14 cellular contexts compared by ENCODE assay signal in the genomic region with DNA sequence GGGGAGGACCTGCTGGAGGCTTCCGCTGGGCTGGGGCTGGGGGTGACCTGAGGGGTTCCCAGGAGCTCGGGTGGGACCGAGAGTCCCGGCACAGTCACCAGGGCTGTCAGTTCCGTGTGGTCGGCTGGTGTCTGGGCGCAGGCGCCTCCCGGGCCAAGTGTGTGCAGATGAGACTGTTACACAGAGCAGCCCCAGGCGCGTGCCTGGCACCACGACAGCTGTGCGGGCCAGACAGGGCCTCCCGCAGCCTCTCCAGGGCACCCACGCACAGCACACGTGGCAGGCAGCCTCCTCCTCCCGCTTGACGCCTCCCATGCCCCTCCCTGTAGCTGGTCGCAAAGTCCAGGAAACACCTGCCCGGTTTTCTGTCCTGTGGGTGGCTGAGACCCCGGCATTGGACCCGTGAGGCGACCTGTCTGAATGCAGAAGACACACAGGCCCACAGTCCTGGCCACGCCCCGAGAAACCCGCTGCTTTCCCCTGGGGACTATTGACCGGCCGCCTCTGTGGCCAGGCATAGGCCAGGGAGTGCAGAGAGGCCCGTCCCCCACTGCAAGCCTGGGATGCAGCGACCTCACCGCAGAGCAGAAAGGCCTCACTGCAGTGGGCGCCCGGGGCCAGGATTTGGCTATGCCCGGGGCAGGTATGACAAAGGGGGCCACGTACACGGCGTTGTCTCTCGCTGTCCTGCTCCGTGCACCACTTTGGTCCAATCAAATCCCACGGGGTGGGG. TPM values are rescaled to one million over a fixed set of nuclear protein-coding genes. Genes with fewer than 3 reads are reported as not detected.
DNase-seq lines count a peak whose midpoint lies in the region; ATAC-seq, FAIRE-seq and TF ChIP-seq lines count a peak whose summit lies in the region.
"Had no signal": no experiment of that assay in that cellular context is flagged by ENCODE, and none has a peak within 500 bp of the region (broad histone marks: within the 10 kb centered on the region; RNA-seq: fewer than 3 reads in every experiment).

No MANE protein-coding gene starts in this region.

- H3K4ac ChIP-seq in mesendoderm (ENCODE audit: low read depth, low read length), result no peak overlapping the region

- in situ Hi-C loops in HepG2 (cut with HindIII; ENCODE audit: extremely low pct_ligation_motif_present, low pct_unique_long_range_greater_than_20kb), result no loop called here

- H3K4me3 ChIP-seq in HepG2 (replicated peaks in 1 of 3; ENCODE audit: insufficient read depth in 1 of 3, low read depth in 2 of 3, low read length in 3 of 3) (no peak overlapping the region), right lobe of liver (no peak overlapping the region), Loucy (ENCODE audit: low read length, poor library complexity, severe bottlenecking) (peak overlapping the region; percentile 24), RWPE2 (ENCODE audit: severe bottlenecking) (no peak overlapping the region), mesendoderm (ENCODE audit: low read length) (no peak overlapping the region)
- H3K4me3 ChIP-seq: A549 had no signal

- no peak overlapping the region for H4K5ac ChIP-seq in mesendoderm (ENCODE audit: low read length)

- POLR2A ChIA-PET in HepG2 (lab: Yijun Ruan, JAX), result no interaction called here

- H3K9me2 ChIP-seq in Loucy (replicated peaks; ENCODE audit: low read depth, low read length), result no peaks in the 10 kb centered on the region

- intact Hi-C loops in HepG2 (cut with micrococcal nuclease; ENCODE audit: unreplicated experiment), result no loop called here
- intact Hi-C loops in right lobe of liver (cut with DNase I), result no loop called here

- H2AFZ ChIP-seq in HepG2 (ENCODE audit: low read length), result no peak overlapping the region
- no peak overlapping the region for H2AFZ ChIP-seq in Loucy (ENCODE audit: low read length)

- H3K27ac ChIP-seq in HepG2 (ENCODE audit: extremely low read length, insufficient read depth, low read length) (no peak overlapping the region), right lobe of liver (no peak overlapping the region), RWPE2 (ENCODE audit: poor library complexity, severe bottlenecking) (no peak overlapping the region), mesendoderm (ENCODE audit: low read depth, low read length) (no peak overlapping the region)
- H3K27ac ChIP-seq: 22Rv1, A549 had no signal

- CTCF ChIA-PET in HepG2 (lab: Yijun Ruan, JAX; ENCODE audit: low intra/inter-chr PET ratio, low total read pairs), result interaction anchor here (1.5 kb wide), 1 partner anchor 188 kb away, joined by 10 read pairs; no protein-coding TSS in a partner anchor

- BruUV-seq in HepG2 (replicated peaks; lab: Mats Ljungman, UMichigan), result no TSS peak

- H3K36me3 ChIP-seq in HepG2 (replicated peaks in 1 of 2; ENCODE audit: control insufficient read depth in 1 of 2, insufficient read depth in 2 of 2, low read length in 2 of 2) (no peaks in the 10 kb centered on the region), right lobe of liver (no peaks in the 10 kb centered on the region), Loucy (ENCODE audit: insufficient read depth, low read length) (no peaks in the 10 kb centered on the region), RWPE2 (ENCODE audit: low read depth) (no peaks in the 10 kb centered on the region), mesendoderm (ENCODE audit: control insufficient read depth, insufficient read depth, low read length) (no peaks in the 10 kb centered on the region)

- DNase-seq in HepG2 (ENCODE audit: low spot score) (no peak), right lobe of liver (no peak), RWPE2 (ENCODE audit: low spot score) (no peak), AG08395 (ENCODE audit: low spot score) (no peak), mesendoderm (no peak)
- no peak for DNase-seq in activated CD8-positive, alpha-beta memory T cell treated with anti-CD3 and anti-CD28 coated beads, Interleukin-2, amount 50 U/mL, for 4 hours
- DNase-seq: C1 segment of cervical spinal cord; CD4-positive, CD25-positive, alpha-beta regulatory T cell; DMS79 had no signal

- no peak overlapping the region for H2BK15ac ChIP-seq in mesendoderm (replicated peaks; ENCODE audit: low read depth)

- no peak overlapping the region for H3K23ac ChIP-seq in mesendoderm (ENCODE audit: low read length)

- H3K56ac ChIP-seq in mesendoderm (ENCODE audit: low read length), result no peak overlapping the region

- 30% methylated on average over 19 of the region's 40 CpGs for WGBS in HepG2 (ENCODE audit: low lambda C conversion rate)
- 97% methylated on average over 6 of the region's 40 CpGs for WGBS in right lobe of liver (ENCODE audit: insufficient coverage, low coverage, low lambda C conversion rate, missing lambda C conversion rate)
- no CpG with 5 or more reads among the region's 40 CpGs for WGBS in mesendoderm (ENCODE audit: extremely low coverage, insufficient coverage, low lambda C conversion rate)

- no peaks in the 10 kb centered on the region for H3K79me1 ChIP-seq in mesendoderm (ENCODE audit: low read length)

- TF ChIP-seq CTCF in HepG2 (CRISPR knock-in tag; IDR thresholded peaks at IDR 0.05) (no peak), right lobe of liver (IDR thresholded peaks at IDR 0.05) (no peak), Loucy (conservative IDR thresholded peaks at IDR 0.05; ENCODE audit: low read length) (no peak), RWPE2 (IDR thresholded peaks at IDR 0.05; ENCODE audit: poor library complexity, severe bottlenecking) (no peak)

- no peak overlapping the region for H2AK5ac ChIP-seq in mesendoderm (ENCODE audit: low read length)

- H3K79me2 ChIP-seq in HepG2 (ENCODE audit: insufficient read depth, low read length), result no peaks in the 10 kb centered on the region
- H3K79me2 ChIP-seq in Loucy (ENCODE audit: insufficient read depth, low read length), result no peaks in the 10 kb centered on the region
- no peaks in the 10 kb centered on the region for H3K79me2 ChIP-seq in mesendoderm (ENCODE audit: control insufficient read depth, insufficient read depth, low read length)

- no peak overlapping the region for H3K18ac ChIP-seq in mesendoderm (ENCODE audit: low read length)

- H3K27me3 ChIP-seq in HepG2 (ENCODE audit: control insufficient read depth in 1 of 2, insufficient read depth in 2 of 2, low read length in 2 of 2), result peaks cover 22 to 90% of the 10 kb centered on the region in 2 experiments
- H3K27me3 ChIP-seq in right lobe of liver, result no peaks in the 10 kb centered on the region
- H3K27me3 ChIP-seq in Loucy (ENCODE audit: insufficient read depth, low read length, poor library complexity, severe bottlenecking), result no peaks in the 10 kb centered on the region
- peaks cover 35% of the 10 kb centered on the region for H3K27me3 ChIP-seq in RWPE2 (ENCODE audit: insufficient read depth, poor library complexity, severe bottlenecking)
- no peaks in the 10 kb centered on the region for H3K27me3 ChIP-seq in mesendoderm (ENCODE audit: insufficient read depth, low read length, poor library complexity)

- no peaks in the 10 kb centered on the region for H3K4me1 ChIP-seq in HepG2 (ENCODE audit: insufficient read depth, low read length)
- H3K4me1 ChIP-seq in right lobe of liver, result no peaks in the 10 kb centered on the region
- peaks cover 24% of the 10 kb centered on the region for H3K4me1 ChIP-seq in Loucy (ENCODE audit: insufficient read depth, low read length, poor library complexity, severe bottlenecking)
- H3K4me1 ChIP-seq in RWPE2 (ENCODE audit: insufficient read depth, poor library complexity, severe bottlenecking), result no peaks in the 10 kb centered on the region
- H3K4me1 ChIP-seq in mesendoderm (ENCODE audit: control insufficient read depth, low read depth, low read length), result no peaks in the 10 kb centered on the region
- H3K4me1 ChIP-seq: A549 had no signal

- H4K8ac ChIP-seq in mesendoderm (ENCODE audit: low read depth, low read length), result no peak overlapping the region

- ATAC-seq in HepG2 (peak; percentile 20), right lobe of liver (no peak), RWPE2 (ENCODE audit: low read depth) (0 out of 3 replicates have a peak, but pooled peaks have one; percentile 13), GM19467 (IDR thresholded peaks at IDR 0.05; ENCODE audit: unreplicated experiment) (no peak)

- TF ChIP-seq EP300 in HepG2 (IDR thresholded peaks at IDR 0.05; ENCODE audit: low read depth in 2 of 2, low read length in 2 of 2) (no peak), HepG2 (CRISPR knock-in tag; IDR thresholded peaks at IDR 0.05; ENCODE audit: borderline replicate concordance) (no peak)

- H3K9me3 ChIP-seq in HepG2 (ENCODE audit: low read length), result no peaks in the 10 kb centered on the region
- H3K9me3 ChIP-seq in right lobe of liver, result no peaks in the 10 kb centered on the region
- no peaks in the 10 kb centered on the region; the same call in 1 of the 2 replicates for H3K9me3 ChIP-seq in Loucy (ENCODE audit: insufficient read depth, low read depth, low read length)
- no peaks in the 10 kb centered on the region for H3K9me3 ChIP-seq in RWPE2 (ENCODE audit: severe bottlenecking)
- H3K9me3 ChIP-seq: A549 had no signal

- TF ChIP-seq POLR2A in HepG2 (IDR thresholded peaks at IDR 0.05; ENCODE audit: insufficient read depth in 1 of 2, low read depth in 2 of 2, low read length in 2 of 2) (no peak), right lobe of liver (IDR thresholded peaks at IDR 0.05) (no peak)

- peaks cover 7% of the 10 kb centered on the region; the same call in 1 of the 2 replicates for H4K20me1 ChIP-seq in HepG2 (ENCODE audit: insufficient read depth, low read length)
- H4K20me1 ChIP-seq in Loucy (ENCODE audit: insufficient read depth, low read length, poor library complexity, severe bottlenecking), result no peaks in the 10 kb centered on the region

- H3F3A ChIP-seq in Loucy (ENCODE audit: low read depth), result no peaks in the 10 kb centered on the region

- H3K4me2 ChIP-seq in HepG2 (ENCODE audit: low read depth, low read length) (no peak overlapping the region), Loucy (ENCODE audit: low read depth, low read length, poor library complexity, severe bottlenecking) (peak overlapping the region; percentile 47), mesendoderm (ENCODE audit: low read length) (no peak overlapping the region)
- H3K4me2 ChIP-seq: A549 had no signal

- no peak overlapping the region for H2BK5ac ChIP-seq in mesendoderm (ENCODE audit: low read length)

- no peak for FAIRE-seq in HepG2 (lab: Jason Lieb, UNC)
- FAIRE-seq: A549, H1 had no signal

- H3K9ac ChIP-seq in HepG2 (ENCODE audit: insufficient read depth, low read depth, low read length) (no peak overlapping the region), Loucy (ENCODE audit: low read depth, low read length, poor library complexity, severe bottlenecking) (no peak overlapping the region), mesendoderm (ENCODE audit: low read length) (no peak overlapping the region)

- TF ChIP-seq RAD21 in HepG2 (CRISPR knock-in tag; IDR thresholded peaks at IDR 0.05), result no peak

- H2BK120ac ChIP-seq in mesendoderm (ENCODE audit: low read depth, low read length), result no peak overlapping the region

RNA-seq across cellular contexts. Expression of a gene that starts 12.1 kb away (rescaled TPM):
- total RNA-seq in HepG2 (2016; rRNA removed; fragmentation: Illumina TruSeq; extraction: Trizol) (0.04 TPM in 1 of 2 replicates, not detected in the other), right lobe of liver (not detected)
- total RNA-seq in HepG2 (2016; cell fraction: cytosol; rRNA removed; fragmentation: Illumina TruSeq; extraction: Trizol; ENCODE audit: low read depth), result not detected in 2 replicates
- not detected in 2 replicates for total RNA-seq in HepG2 (2016; cell fraction: insoluble cytoplasmic fraction; rRNA removed; fragmentation: Illumina TruSeq; extraction: Trizol)
- total RNA-seq in HepG2 (2016; cell fraction: membrane; rRNA removed; fragmentation: Illumina TruSeq; extraction: Trizol), result 0.09 TPM in 1 of 2 replicates, not detected in the other
- not detected in 2 replicates for total RNA-seq in HepG2 (2016; cell fraction: nucleus; rRNA removed; fragmentation: Illumina TruSeq; extraction: Trizol)
- not detected in 2 replicates for polyA plus RNA-seq in HepG2 (2011; rRNA removed)
- polyA plus RNA-seq in HepG2 (2011; cell fraction: cytosol; rRNA removed), result not detected in 2 replicates
- not detected in 2 replicates for polyA plus RNA-seq in HepG2 (2011; cell fraction: nucleus; rRNA removed)
- polyA plus RNA-seq in HepG2 (2012), result not detected in 2 replicates
- polyA plus RNA-seq in HepG2 (2016; cell fraction: cytosol; fragmentation: Illumina TruSeq; extraction: Trizol; ENCODE audit: low read depth), result not detected in 2 replicates
- not detected in 2 replicates for polyA plus RNA-seq in HepG2 (2016; cell fraction: insoluble cytoplasmic fraction; fragmentation: Illumina TruSeq; extraction: Trizol; ENCODE audit: low read depth)
- not detected in 2 replicates for polyA plus RNA-seq in HepG2 (2016; cell fraction: membrane; fragmentation: Illumina TruSeq; extraction: Trizol; ENCODE audit: low read depth)
- not detected in 2 replicates for polyA plus RNA-seq in HepG2 (2016; cell fraction: nucleus; fragmentation: Illumina TruSeq; extraction: Trizol; ENCODE audit: insufficient read depth, low read depth)
- polyA minus RNA-seq in HepG2 (2011; rRNA and poly(A)+ RNA removed; ENCODE audit: low replicate concordance), result 10.1 TPM in 1 of 2 replicates, not detected in the other
- not detected in 2 replicates for polyA minus RNA-seq in HepG2 (2011; cell fraction: cytosol; rRNA and poly(A)+ RNA removed)
- polyA minus RNA-seq in HepG2 (2011; cell fraction: nucleus; rRNA and poly(A)+ RNA removed), result not detected in 2 replicates
- 0.11 TPM for polyA plus RNA-seq in mesendoderm (2013, experiment 1 of 2)
- 0.08 TPM for polyA plus RNA-seq in mesendoderm (2013, experiment 2 of 2)

Comparison
In these comparisons a context has a peak if more than half of its experiments do, and no peak if none do; other contexts are left out.
1. ATAC-seq: peak in HepG2 (single experiment) and RWPE2 (single experiment); none in right lobe of liver (0 of 4) and GM19467 (single experiment).